ENCODE assay signal across 21 cellular contexts in genomic region chr7:157542669-157543021, GRCh38.
"Had no signal": no experiment of that assay in that cellular context is flagged by ENCODE, and none has a peak within 500 bp of the region (broad histone marks: within the 10 kb centered on the region; RNA-seq: fewer than 3 reads in every experiment).

No MANE protein-coding gene starts in this region.

- H3K27me3 Mint-ChIP-seq: activated naive CD4-positive, alpha-beta T cell treated with anti-CD3 and anti-CD28 coated beads, Interleukin-2, amount 50 U/mL, for 24 hours; dendritic cell treated with granulocyte-macrophage colony-stimulating factor and Interleukin-4, amounts not matched to agents 40 ng/mL and 50 ng/mL, for 4 days; stimulated activated naive CD8-positive, alpha-beta T cell treated with anti-CD3 and anti-CD28 coated beads, Interleukin-15, Interleukin-2, amounts not matched to agents 100 ng/mL and 50 ng/mL, for 24 hours had no signal

- H3K9me3 ChIP-seq: ovary, psoas muscle, SK-N-SH, tibial artery had no signal

- H3K27ac ChIP-seq: ovary, psoas muscle, skin epidermis, tibial artery, VCaP had no signal

- H3K27me3 ChIP-seq: ovary had no signal

- H3K4me1 ChIP-seq: psoas muscle, tibial artery had no signal

- H3K27ac Mint-ChIP-seq: activated naive CD4-positive, alpha-beta T cell treated with anti-CD3 and anti-CD28 coated beads, Interleukin-2, amount 50 U/mL, for 24 hours; dendritic cell treated with granulocyte-macrophage colony-stimulating factor and Interleukin-4, amounts not matched to agents 40 ng/mL and 50 ng/mL, for 4 days; stimulated activated naive CD8-positive, alpha-beta T cell treated with anti-CD3 and anti-CD28 coated beads, Interleukin-15, Interleukin-2, amounts not matched to agents 100 ng/mL and 50 ng/mL, for 24 hours had no signal

- H3K36me3 ChIP-seq: ovary had no signal

- H3K4me3 ChIP-seq: ovary, psoas muscle, skin epidermis, tibial artery had no signal

- H3K4me3 Mint-ChIP-seq: activated naive CD4-positive, alpha-beta T cell treated with anti-CD3 and anti-CD28 coated beads, Interleukin-2, amount 50 U/mL, for 24 hours; activated T-cell treated with anti-CD3 and anti-CD28 coated beads, Interleukin-2, amount 50 U/mL, for 4 hours; brain; dendritic cell treated with granulocyte-macrophage colony-stimulating factor and Interleukin-4, amounts not matched to agents 40 ng/mL and 50 ng/mL, for 4 days; stimulated activated naive CD8-positive, alpha-beta T cell treated with anti-CD3 and anti-CD28 coated beads, Interleukin-15, Interleukin-2, amounts not matched to agents 100 ng/mL and 50 ng/mL, for 24 hours had no signal

- DNase-seq: activated CD4-positive, alpha-beta T cell treated with anti-CD3 and anti-CD28 coated beads for 1 hour; activated CD4-positive, alpha-beta T cell treated with anti-CD3 and anti-CD28 coated beads, Interleukin-2, amount 50 U/mL, for 1 hour; activated CD8-positive, alpha-beta memory T cell treated with anti-CD3 and anti-CD28 coated beads, Interleukin-2, amount 50 U/mL, for 48 hours; activated T-cell treated with anti-CD3 and anti-CD28 coated beads, Interleukin-2, amount 50 U/mL, for 4 hours; effector CD4-positive, alpha-beta T cell; foreskin fibroblast; mesenchymal stem cell; ovary; SK-N-SH; stimulated activated CD4-positive, alpha-beta T cell treated with anti-CD3 and anti-CD28 coated beads, Interleukin-1b, Interleukin-23, amount 100 ng/mL, for 48 hours; substantia nigra; T-helper 2 cell had no signal

- H3K9me3 Mint-ChIP-seq: activated naive CD4-positive, alpha-beta T cell treated with anti-CD3 and anti-CD28 coated beads, Interleukin-2, amount 50 U/mL, for 24 hours; dendritic cell treated with granulocyte-macrophage colony-stimulating factor and Interleukin-4, amounts not matched to agents 40 ng/mL and 50 ng/mL, for 4 days; stimulated activated naive CD8-positive, alpha-beta T cell treated with anti-CD3 and anti-CD28 coated beads, Interleukin-15, Interleukin-2, amounts not matched to agents 100 ng/mL and 50 ng/mL, for 24 hours had no signal

- ATAC-seq: activated T-cell treated with anti-CD3 and anti-CD28 coated beads, Interleukin-2, amount 50 U/mL, for 4 hours; psoas muscle; right cardiac atrium had no signal
